ENCODE assay signal across 8 cellular contexts in genomic region chr15:63502843-63503738, GRCh38. TPM values are rescaled to one million over a fixed set of nuclear protein-coding genes. Genes with fewer than 3 reads are reported as not detected.
DNase-seq lines count a peak whose midpoint lies in the region; ATAC-seq, FAIRE-seq and TF ChIP-seq lines count a peak whose summit lies in the region.

No MANE protein-coding gene starts in this region.

- peak; percentile 94 for FAIRE-seq in GM12892 (lab: Jason Lieb, UNC)

- H3K4me3 Mint-ChIP-seq in stimulated activated memory B cell treated with anti-CD40 and anti-IgM and Interleukin-4, amounts not matched to agents 10 μg/mL and 1 μg/mL and 100 μg/mL, for 72 hours: peak overlapping the region; percentile 81

- H3K36me3 Mint-ChIP-seq in stimulated activated memory B cell treated with anti-CD40 and anti-IgM and Interleukin-4, amounts not matched to agents 10 μg/mL and 1 μg/mL and 100 μg/mL, for 72 hours: no peaks in the 10 kb centered on the region

- peaks cover 68% of the 10 kb centered on the region for H3K4me1 Mint-ChIP-seq in stimulated activated memory B cell treated with anti-CD40 and anti-IgM and Interleukin-4, amounts not matched to agents 10 μg/mL and 1 μg/mL and 100 μg/mL, for 72 hours

- DNase-seq in GM12892 (ENCODE audit: insufficient read length) (no peak), NOMO-1 (lab: John Stamatoyannopoulos, UW; ENCODE audit: unreplicated experiment in 2 of 2) (peak; percentile 98 to 99), erythroblast (lab: John Stamatoyannopoulos, UW) (peak; percentile 76 to 77), myocyte (ENCODE audit: low read depth) (peak; percentile 87), COR-L47 (lab: John Stamatoyannopoulos, UW) (no peak)
- DNase-seq in activated CD8-positive, alpha-beta memory T cell treated with anti-CD3 and anti-CD28 coated beads, Interleukin-2, amount 50 U/mL, for 48 hours: peak; percentile 87

- ATAC-seq in HG02798 (IDR thresholded peaks at IDR 0.05; ENCODE audit: poor library complexity, unreplicated experiment): peak; percentile 47
- peak; percentile 77 for ATAC-seq in stimulated activated memory B cell treated with anti-CD40 and anti-IgM and Interleukin-4, amounts not matched to agents 10 μg/mL and 1 μg/mL and 100 μg/mL, for 72 hours

- H3K9me3 Mint-ChIP-seq in stimulated activated memory B cell treated with anti-CD40 and anti-IgM and Interleukin-4, amounts not matched to agents 10 μg/mL and 1 μg/mL and 100 μg/mL, for 72 hours: no peaks in the 10 kb centered on the region

- no peaks in the 10 kb centered on the region for H3K27me3 Mint-ChIP-seq in stimulated activated memory B cell treated with anti-CD40 and anti-IgM and Interleukin-4, amounts not matched to agents 10 μg/mL and 1 μg/mL and 100 μg/mL, for 72 hours

- TF ChIP-seq POLR2A in GM12892 (IDR thresholded peaks at IDR 0.05; ENCODE audit: low read depth, low read length) (no peak; the same call in 1 of the 2 replicates), erythroblast (IDR thresholded peaks at IDR 0.05; ENCODE audit: low read length) (no peak)

- H3K27ac Mint-ChIP-seq in stimulated activated memory B cell treated with anti-CD40 and anti-IgM and Interleukin-4, amounts not matched to agents 10 μg/mL and 1 μg/mL and 100 μg/mL, for 72 hours: peak overlapping the region; percentile 98

RNA-seq across cellular contexts. Expression of gene USP3, which starts 1.3 kb away (rescaled TPM):
- polyA plus RNA-seq in GM12892 (2012; ENCODE audit: missing spikeins): 27.9 TPM
- total RNA-seq in myocyte: 27.1 and 28.6 TPM in 2 replicates
- polyA plus RNA-seq in myocyte (2012): 13.9 TPM

Comparison
In these comparisons a context has a peak if more than half of its experiments do, and no peak if none do; other contexts are left out.
1. DNase-seq: peak in NOMO-1 (2 of 2), activated CD8-positive, alpha-beta memory T cell treated with anti-CD3 and anti-CD28 coated beads, Interleukin-2, amount 50 U/mL, for 48 hours (single experiment), erythroblast (2 of 2) and myocyte (single experiment); none in GM12892 (single experiment) and COR-L47 (single experiment).